18 cellular contexts compared by ENCODE assay signal in the genomic region with DNA sequence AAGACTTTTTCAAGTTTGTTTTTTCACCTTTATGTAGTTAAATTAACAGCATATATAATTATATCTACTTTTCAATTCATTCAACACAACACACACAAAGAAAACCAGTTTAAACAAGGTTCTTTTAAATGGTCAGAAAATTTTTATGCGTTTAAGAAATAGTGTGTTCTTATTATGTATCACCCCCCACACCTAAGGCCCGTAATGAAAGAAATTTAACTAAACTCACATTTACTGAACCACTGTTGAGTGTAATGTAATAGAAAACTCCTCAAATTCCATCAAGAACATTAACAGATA. TPM values are rescaled to one million over a fixed set of nuclear protein-coding genes. Genes with fewer than 3 reads are reported as not detected.
DNase-seq lines count a peak whose midpoint lies in the region; ATAC-seq and TF ChIP-seq lines count a peak whose summit lies in the region.
"Had no signal": no experiment of that assay in that cellular context is flagged by ENCODE, and none has a peak within 500 bp of the region (broad histone marks: within the 10 kb centered on the region; RNA-seq: fewer than 3 reads in every experiment).

No MANE protein-coding gene starts in this region.

- no peaks in the 10 kb centered on the region for H4K20me1 ChIP-seq in PC-9 (ENCODE audit: insufficient read depth)

- no TSS peak for BruUV-seq in PC-9 (replicated peaks; lab: Mats Ljungman, UMichigan)

- H3K4me3 Mint-ChIP-seq in CD14-positive monocyte (no peak overlapping the region), endothelial cell (ENCODE audit: unreplicated experiment) (no peak overlapping the region)
- H3K4me3 Mint-ChIP-seq: B cell; CD4-positive, alpha-beta T cell had no signal

- intact Hi-C loops in CD14-positive monocyte (cut with micrococcal nuclease), result no loop called here
- intact Hi-C loops in PC-9 (cut with micrococcal nuclease; ENCODE audit: unreplicated experiment), result loop anchor here (1.0 to 5.0 kb wide), 8 partner anchors 71 to 603 kb away; a partner anchor contains a TSS

- H3K4me1 ChIP-seq in PC-9 (replicated peaks; ENCODE audit: insufficient read depth), result no peaks in the 10 kb centered on the region

- H3K36me3 ChIP-seq in PC-9 (ENCODE audit: low read depth), result no peaks in the 10 kb centered on the region
- H3K36me3 ChIP-seq: Peyer's patch, SJSA1 had no signal

- H3K36me3 Mint-ChIP-seq in CD14-positive monocyte (no peaks in the 10 kb centered on the region), endothelial cell (ENCODE audit: low read depth, unreplicated experiment) (no peaks in the 10 kb centered on the region)

- H3K27me3 Mint-ChIP-seq in CD14-positive monocyte (ENCODE audit: low read depth in 3 of 3), result no peaks in the 10 kb centered on the region
- H3K27me3 Mint-ChIP-seq in endothelial cell (ENCODE audit: unreplicated experiment), result no peaks in the 10 kb centered on the region
- H3K27me3 Mint-ChIP-seq: B cell; CD4-positive, alpha-beta T cell had no signal

- H3K79me2 ChIP-seq in PC-9 (ENCODE audit: low read depth), result no peaks in the 10 kb centered on the region

- no peaks in the 10 kb centered on the region for H3K27me3 ChIP-seq in PC-9 (ENCODE audit: insufficient read depth, low read depth)
- H3K27me3 ChIP-seq: Peyer's patch, SJSA1 had no signal

- TF ChIP-seq CTCF in CD14-positive monocyte (IDR thresholded peaks at IDR 0.05) (peak; percentile 1), PC-9 (conservative IDR thresholded peaks at IDR 0.05) (peak; percentile 51), endothelial cell (IDR thresholded peaks at IDR 0.05; ENCODE audit: unreplicated experiment) (peak; percentile 1)

- H2AFZ ChIP-seq in PC-9, result no peak overlapping the region

- no peaks in the 10 kb centered on the region for H3K9me2 ChIP-seq in PC-9 (ENCODE audit: insufficient read depth)

- no peak overlapping the region for H3K4me3 ChIP-seq in PC-9
- H3K4me3 ChIP-seq: A549, Peyer's patch, SJSA1 had no signal

- H3K9me3 Mint-ChIP-seq in CD14-positive monocyte (no peaks in the 10 kb centered on the region), endothelial cell (ENCODE audit: unreplicated experiment) (no peaks in the 10 kb centered on the region)
- H3K9me3 Mint-ChIP-seq: CD4-positive, alpha-beta T cell had no signal

- DNase-seq in CD14-positive monocyte (ENCODE audit: low spot score) (no peak), PC-9 (no peak), endothelial cell (ENCODE audit: low spot score) (no peak), superior temporal gyrus (ENCODE audit: extremely low spot score) (peak; percentile 6)
- no peak for DNase-seq in activated CD4-positive, alpha-beta T cell treated with anti-CD3 and anti-CD28 coated beads, Interleukin-2, amount 50 U/mL, for 4 hours
- DNase-seq: CD4-positive, alpha-beta T cell; DND-41; NCI-H1694; NCI-H2171 treated with DMSO at 0.1 percent for 48 hours; Peyer's patch had no signal

- H3K27ac ChIP-seq in PC-9, result no peak overlapping the region
- H3K27ac ChIP-seq: A549, Peyer's patch, SJSA1 had no signal

- no peak for ATAC-seq in GM21515 (IDR thresholded peaks at IDR 0.05; ENCODE audit: unreplicated experiment)
- no peak for ATAC-seq in GM21619 (IDR thresholded peaks at IDR 0.05; ENCODE audit: unreplicated experiment)

- POLR2A ChIA-PET in PC-9 (lab: Charles Lee; ENCODE audit: unreplicated experiment), result interaction anchor here (0.7 kb wide), 1 partner anchor 583 kb away, joined by 4 read pairs; no protein-coding TSS in a partner anchor

- no peaks in the 10 kb centered on the region for H3F3A ChIP-seq in PC-9 (ENCODE audit: insufficient read depth, low read depth)

- H3K27ac Mint-ChIP-seq in CD14-positive monocyte (no peak overlapping the region), endothelial cell (ENCODE audit: unreplicated experiment) (no peak overlapping the region)
- H3K27ac Mint-ChIP-seq: B cell; CD4-positive, alpha-beta T cell had no signal

- no peaks in the 10 kb centered on the region for H3K9me3 ChIP-seq in PC-9 (ENCODE audit: insufficient read depth, low read depth)
- H3K9me3 ChIP-seq: A549, Caco-2, Peyer's patch, SJSA1 had no signal

- H3K4me2 ChIP-seq in PC-9, result no peak overlapping the region
- H3K4me2 ChIP-seq: A549 had no signal

- peaks cover 17% of the 10 kb centered on the region for H3K4me1 Mint-ChIP-seq in CD14-positive monocyte
- peaks cover 9% of the 10 kb centered on the region for H3K4me1 Mint-ChIP-seq in endothelial cell (ENCODE audit: unreplicated experiment)

- CTCF ChIA-PET in PC-9 (lab: Charles Lee), result interaction anchor here (0.6 to 1.9 kb wide), 4 partner anchors 17 to 598 kb away, joined by 3 to 6 read pairs (median 4); no protein-coding TSS in a partner anchor

RNA-seq across cellular contexts. Expression of a gene that starts 19.0 kb away (rescaled TPM):
- polyA plus RNA-seq in CD14-positive monocyte, result under 1 TPM; 0.19 to 0.28 TPM
- total RNA-seq in PC-9 (2021) (19.4 and 20.1 TPM in 2 replicates), endothelial cell (ENCODE audit: unreplicated experiment) (0.69 TPM)
- total RNA-seq: CD4-positive, alpha-beta T cell; G401; T-helper 1 cell treated with Interleukin-12 subunit alpha and Interleukin-12 subunit beta and Interleukin-4 antibody, amounts not matched to agents 30 ng/mL and 1 ng/mL, for 36 hours had no signal

Comparison
In these comparisons a context has a peak if more than half of its experiments do, and no peak if none do; other contexts are left out.
1. CTCF ChIP-seq: peak in every context shown above with its lines; median percentile 51 in PC-9; 1 in CD14-positive monocyte; 1 in endothelial cell.
2. RNA of a gene that starts 19.0 kb away (total RNA-seq): 19.4 to 20.1 TPM in PC-9; 0.69 TPM in endothelial cell (single experiment); every median in the first group is over 10 times any median in the second.